Comparison of ENCODE assay signal across 23 cellular contexts in genomic region chr16:2066139-2066538, GRCh38. TPM values are rescaled to one million over a fixed set of nuclear protein-coding genes. Genes with fewer than 3 reads are reported as not detected.
DNase-seq lines count a peak whose midpoint lies in the region; ATAC-seq, FAIRE-seq and TF ChIP-seq lines count a peak whose summit lies in the region.
"Had no signal": no experiment of that assay in that cellular context is flagged by ENCODE, and none has a peak within 500 bp of the region (broad histone marks: within the 10 kb centered on the region; RNA-seq: fewer than 3 reads in every experiment).

No MANE protein-coding gene starts in this region.

- no peaks in the 10 kb centered on the region for H3K27me3 ChIP-seq in K562 (ENCODE audit: control insufficient read depth in 2 of 2, insufficient read depth in 2 of 2, low read length in 2 of 2)
- H3K27me3 ChIP-seq: BLaER1 treated with 17β-estradiol and CSF1 and Interleukin-3, amounts not matched to agents 10 nM and 100 nM had no signal

- peaks cover 43% of the 10 kb centered on the region; the same call in 2 of the 3 replicates for H3K36me3 ChIP-seq in K562 (ENCODE audit: control insufficient read depth, insufficient read depth, low read length)

- no peak overlapping the region for H3K4me3 Mint-ChIP-seq in natural killer cell
- H3K4me3 Mint-ChIP-seq in natural killer cell treated with Interleukin-12 subunit alpha and Interleukin-12 subunit beta and Interleukin-15 and Interleukin-18, amount 100 ng/mL, for 72 hours, result no peak overlapping the region
- H3K4me3 Mint-ChIP-seq in stimulated activated naive B cell treated with anti-CD40 and anti-IgM and Interleukin-4, amounts not matched to agents 10 μg/mL and 1 μg/mL and 100 μg/mL, for 72 hours, result no peak overlapping the region
- H3K4me3 Mint-ChIP-seq: B cell; CD4-positive, alpha-beta T cell; CD8-positive, alpha-beta T cell had no signal

- FAIRE-seq in K562 (lab: Jason Lieb, UNC), result no peak
- FAIRE-seq: A204.1, D721Med, G401.6, GM12891, GM19239 had no signal

- no peak for TF ChIP-seq RAD21 in K562 (CRISPR knock-in tag; conservative IDR thresholded peaks at IDR 0.05 in 1 of 2, IDR thresholded peaks at IDR 0.05 in 1 of 2)

- H3K9ac ChIP-seq in K562 (ENCODE audit: insufficient read depth in 1 of 2, low read depth in 2 of 2, low read length in 2 of 2), result no peak overlapping the region
- H3K9ac ChIP-seq: BLaER1 treated with 17β-estradiol and CSF1 and Interleukin-3, amounts not matched to agents 10 nM and 100 nM had no signal

- BruUV-seq in K562 (replicated peaks; lab: Mats Ljungman, UMichigan), result no TSS peak

- H2AFZ ChIP-seq in K562 (ENCODE audit: low read depth, low read length), result no peak overlapping the region

- H3K79me2 ChIP-seq in K562 (ENCODE audit: control insufficient read depth, insufficient read depth, low read length), result no peaks in the 10 kb centered on the region

- 96% methylated on average over 11 of the region's 11 CpGs for WGBS in K562 (ENCODE audit: insufficient coverage, low coverage, missing lambda C conversion rate)

- peaks cover 6 to 14% of the 10 kb centered on the region in 2 donors for H3K4me1 Mint-ChIP-seq in natural killer cell
- H3K4me1 Mint-ChIP-seq in natural killer cell treated with Interleukin-12 subunit alpha and Interleukin-12 subunit beta and Interleukin-15 and Interleukin-18, amount 100 ng/mL, for 72 hours (ENCODE audit: low read depth in 2 of 2), result peaks cover 3 to 8% of the 10 kb centered on the region in 2 donors
- H3K4me1 Mint-ChIP-seq in stimulated activated naive B cell treated with anti-CD40 and anti-IgM and Interleukin-4, amounts not matched to agents 10 μg/mL and 1 μg/mL and 100 μg/mL, for 72 hours, result peaks cover 0 to 3% of the 10 kb centered on the region in 2 donors
- H3K4me1 Mint-ChIP-seq: B cell had no signal

- TF ChIP-seq EP300 in K562 (IDR thresholded peaks at IDR 0.05; ENCODE audit: low read length), result no peak

- H3K27ac Mint-ChIP-seq in natural killer cell, result peak overlapping the region; percentile 38 to 60
- H3K27ac Mint-ChIP-seq in natural killer cell treated with Interleukin-12 subunit alpha and Interleukin-12 subunit beta and Interleukin-15 and Interleukin-18, amount 100 ng/mL, for 72 hours, result no peak overlapping the region
- H3K27ac Mint-ChIP-seq in stimulated activated naive B cell treated with anti-CD40 and anti-IgM and Interleukin-4, amounts not matched to agents 10 μg/mL and 1 μg/mL and 100 μg/mL, for 72 hours, result peak overlapping the region; percentile 37
- H3K27ac Mint-ChIP-seq: B cell; CD4-positive, alpha-beta T cell; CD8-positive, alpha-beta T cell had no signal

- in situ Hi-C loops in K562 (cut with MboI), result no loop called here

- DNase-seq in natural killer cell, result no peak
- DNase-seq in natural killer cell treated with Interleukin-12 subunit alpha and Interleukin-12 subunit beta and Interleukin-15 and Interleukin-18, amount 100 ng/mL, for 72 hours (ENCODE audit: low spot score), result no peak
- DNase-seq in K562 (ENCODE audit: extremely low read depth in 1 of 4, low spot score in 3 of 4), result no peak
- DNase-seq in stimulated activated naive B cell treated with anti-CD40 and anti-IgM and Interleukin-4, amounts not matched to agents 10 μg/mL and 1 μg/mL and 100 μg/mL, for 72 hours, result no peak
- no peak for DNase-seq in medulla oblongata (ENCODE audit: extremely low spot score)
- DNase-seq in activated effector memory CD4-positive, alpha-beta T cell treated with Interleukin-2 at 50 U/mL for 16 hours, result no peak
- DNase-seq: 8988T; ACHN; AML-193; Caco-2; Calu3; CD4-positive, alpha-beta T cell; CD8-positive, alpha-beta T cell; DMS79 treated with DMSO at 0.1 percent for 48 hours; GF-D8 had no signal

- no peak for TF ChIP-seq CTCF in natural killer cell (IDR thresholded peaks at IDR 0.05)
- TF ChIP-seq CTCF in K562 (IDR thresholded peaks at IDR 0.05 in 2 of 3, conservative IDR thresholded peaks at IDR 0.05 in 1 of 3; ENCODE audit: insufficient read depth in 2 of 3, low read depth in 1 of 3, low read length in 3 of 3), result no peak

- H3K9me1 ChIP-seq in K562 (ENCODE audit: control insufficient read depth, insufficient read depth, low read length), result no peaks in the 10 kb centered on the region

- ATAC-seq in natural killer cell (no peak), K562 (no peak)
- no peak for ATAC-seq in natural killer cell treated with Interleukin-12 subunit alpha and Interleukin-12 subunit beta and Interleukin-15 and Interleukin-18, amount 100 ng/mL, for 72 hours
- ATAC-seq in stimulated activated naive B cell treated with anti-CD40 and anti-IgM and Interleukin-4, amounts not matched to agents 10 μg/mL and 1 μg/mL and 100 μg/mL, for 72 hours (replicated peaks), result no peak
- ATAC-seq: CD8-positive, alpha-beta T cell had no signal

- no peaks in the 10 kb centered on the region for H3K36me3 Mint-ChIP-seq in natural killer cell
- peaks cover 4% of the 10 kb centered on the region for H3K36me3 Mint-ChIP-seq in natural killer cell treated with Interleukin-12 subunit alpha and Interleukin-12 subunit beta and Interleukin-15 and Interleukin-18, amount 100 ng/mL, for 72 hours
- peaks cover 44 to 57% of the 10 kb centered on the region in 2 donors for H3K36me3 Mint-ChIP-seq in stimulated activated naive B cell treated with anti-CD40 and anti-IgM and Interleukin-4, amounts not matched to agents 10 μg/mL and 1 μg/mL and 100 μg/mL, for 72 hours

- no peak overlapping the region for H3K4me3 ChIP-seq in K562
- H3K4me3 ChIP-seq: BLaER1 treated with 17β-estradiol and CSF1 and Interleukin-3, amounts not matched to agents 10 nM and 100 nM had no signal

- intact Hi-C loops in natural killer cell (cut with micrococcal nuclease) (no loop called here), K562 (cut with micrococcal nuclease) (no loop called here)

- POLR2A ChIA-PET in K562 (lab: Yijun Ruan, JAX), result interaction anchor here (0.8 to 1.2 kb wide), 2 partner anchors 13 to 19 kb away, joined by 3 to 5 read pairs; no protein-coding TSS in a partner anchor

- H3K9me3 Mint-ChIP-seq in natural killer cell, result no peaks in the 10 kb centered on the region
- H3K9me3 Mint-ChIP-seq in natural killer cell treated with Interleukin-12 subunit alpha and Interleukin-12 subunit beta and Interleukin-15 and Interleukin-18, amount 100 ng/mL, for 72 hours, result no peaks in the 10 kb centered on the region
- peaks cover 0 to 3% of the 10 kb centered on the region in 2 donors for H3K9me3 Mint-ChIP-seq in stimulated activated naive B cell treated with anti-CD40 and anti-IgM and Interleukin-4, amounts not matched to agents 10 μg/mL and 1 μg/mL and 100 μg/mL, for 72 hours
- H3K9me3 Mint-ChIP-seq: CD4-positive, alpha-beta T cell; CD8-positive, alpha-beta T cell had no signal

- no peaks in the 10 kb centered on the region for H4K20me1 ChIP-seq in K562 (replicated peaks; ENCODE audit: control insufficient read depth, insufficient read depth, low read length)

- H3K4me1 ChIP-seq in K562 (replicated peaks in 1 of 2; ENCODE audit: control insufficient read depth in 2 of 2, insufficient read depth in 2 of 2, low read length in 2 of 2), result peaks cover 0 to 10% of the 10 kb centered on the region in 2 experiments; a peak in 2 of 5 replicates
- H3K4me1 ChIP-seq: Caco-2 had no signal

- no peaks in the 10 kb centered on the region for H3K9me3 ChIP-seq in K562 (replicated peaks; ENCODE audit: control insufficient read depth, insufficient read depth, low read depth, low read length)
- H3K9me3 ChIP-seq: BLaER1 treated with 17β-estradiol and CSF1 and Interleukin-3, amounts not matched to agents 10 nM and 100 nM; Caco-2 had no signal

- TF ChIP-seq POLR2A in K562 (conservative IDR thresholded peaks at IDR 0.05), result no peak

- no peak overlapping the region for H3K4me2 ChIP-seq in K562 (ENCODE audit: insufficient read depth, low read length)
- H3K4me2 ChIP-seq: BLaER1 treated with 17β-estradiol and CSF1 and Interleukin-3, amounts not matched to agents 10 nM and 100 nM had no signal

- CTCF ChIA-PET in K562 (lab: Yijun Ruan, JAX; ENCODE audit: low intra/inter-chr PET ratio), result no interaction called here

- no peak overlapping the region for H3K27ac ChIP-seq in K562 (ENCODE audit: extremely low read depth, low read depth, low read length)
- H3K27ac ChIP-seq: BLaER1 treated with 17β-estradiol and CSF1 and Interleukin-3, amounts not matched to agents 10 nM and 100 nM; C4-2B had no signal

- no peaks in the 10 kb centered on the region for H3K27me3 Mint-ChIP-seq in natural killer cell (ENCODE audit: low read depth in 2 of 2)
- H3K27me3 Mint-ChIP-seq in natural killer cell treated with Interleukin-12 subunit alpha and Interleukin-12 subunit beta and Interleukin-15 and Interleukin-18, amount 100 ng/mL, for 72 hours, result no peaks in the 10 kb centered on the region
- no peaks in the 10 kb centered on the region for H3K27me3 Mint-ChIP-seq in stimulated activated naive B cell treated with anti-CD40 and anti-IgM and Interleukin-4, amounts not matched to agents 10 μg/mL and 1 μg/mL and 100 μg/mL, for 72 hours
- H3K27me3 Mint-ChIP-seq: B cell; CD4-positive, alpha-beta T cell had no signal

RNA-seq across cellular contexts. Expression of gene TSC2, which starts 18.4 kb away (rescaled TPM):
- total RNA-seq in natural killer cell, result 100 to 1,000 TPM; 135 to 197 (median 161) TPM
- total RNA-seq in natural killer cell treated with Interleukin-12 subunit alpha and Interleukin-12 subunit beta and Interleukin-15 and Interleukin-18, amount 100 ng/mL, for 72 hours, result 100 to 1,000 TPM; 106 to 155 TPM
- 274 and 710 TPM in 2 replicates for total RNA-seq in K562 (2011; cell fraction: chromatin; rRNA removed; ENCODE audit: low replicate concordance)
- total RNA-seq in K562 (2011; cell fraction: nucleolus; rRNA removed), result 311 and 338 TPM in 2 replicates
- 244 and 254 TPM in 2 replicates for total RNA-seq in K562 (2011; cell fraction: nucleoplasm; rRNA removed)
- total RNA-seq in K562 (2014; rRNA removed), result 20.3 and 28.1 TPM in 2 replicates
- total RNA-seq in K562 (2014; rRNA removed; fragmentation: Illumina TruSeq; extraction: Trizol), result 15.0 and 20.1 TPM in 2 replicates
- total RNA-seq in K562 (2015; rRNA removed; fragmentation: Illumina TruSeq; extraction: Trizol), result 16.6 and 19.6 TPM in 2 replicates
- 65.8 and 68.1 TPM in 2 replicates for total RNA-seq in K562 (2021)
- polyA plus RNA-seq in K562 (2011; rRNA removed), result 15.5 and 35.5 TPM in 2 replicates
- 21.9 and 33.6 TPM in 2 replicates for polyA plus RNA-seq in K562 (2011; cell fraction: cytosol; rRNA removed)
- 157 and 220 TPM in 2 replicates for polyA plus RNA-seq in K562 (2011; cell fraction: nucleus; rRNA removed)
- polyA plus RNA-seq in K562 (2012), result 46.9 and 75.1 TPM in 2 replicates
- polyA plus RNA-seq in K562 (2014; fragmentation: Illumina TruSeq; extraction: Trizol), result 27.8 and 35.8 TPM in 2 replicates
- 1 to 10 TPM; 1.3 to 2.3 TPM for polyA plus RNA-seq in K562 (2014; fragmentation: Nextera tagmentation; extraction: Ambion mirVana)
- polyA plus RNA-seq in K562 (2014; rRNA removed), result 32.0 and 35.2 TPM in 2 replicates
- polyA minus RNA-seq in K562 (2011; rRNA and poly(A)+ RNA removed), result 41.8 and 43.8 TPM in 2 replicates
- 49.2 and 80.8 TPM in 2 replicates for polyA minus RNA-seq in K562 (2011; cell fraction: cytosol; rRNA and poly(A)+ RNA removed)
- 48.9 and 58.8 TPM in 2 replicates for polyA minus RNA-seq in K562 (2011; cell fraction: nucleus; rRNA and poly(A)+ RNA removed)

RNA-seq across cellular contexts. Expression of gene NTHL1, which starts 18.5 kb away (rescaled TPM):
- total RNA-seq in natural killer cell (10 to 100 TPM in 1 of 3 donors, 1 to 10 TPM in 2; 8.7 to 12.9 (median 9.7) TPM), K562 (2014; rRNA removed) (58.8 and 76.7 TPM in 2 replicates), K562 (2014; rRNA removed; fragmentation: Illumina TruSeq; extraction: Trizol) (3.6 and 6.7 TPM in 2 replicates), K562 (2015; rRNA removed; fragmentation: Illumina TruSeq; extraction: Trizol) (27.9 and 30.6 TPM in 2 replicates), K562 (2021) (43.5 and 54.2 TPM in 2 replicates)
- total RNA-seq in natural killer cell treated with Interleukin-12 subunit alpha and Interleukin-12 subunit beta and Interleukin-15 and Interleukin-18, amount 100 ng/mL, for 72 hours, result 10 to 100 TPM; 12.6 to 40.9 TPM
- 7.3 and 19.8 TPM in 2 replicates for total RNA-seq in K562 (2011; cell fraction: chromatin; rRNA removed; ENCODE audit: low replicate concordance)
- total RNA-seq in K562 (2011; cell fraction: nucleolus; rRNA removed), result 25.7 and 29.0 TPM in 2 replicates
- 12.0 and 20.0 TPM in 2 replicates for total RNA-seq in K562 (2011; cell fraction: nucleoplasm; rRNA removed)
- polyA plus RNA-seq in K562 (2011; rRNA removed) (17.6 and 27.0 TPM in 2 replicates), K562 (2014; fragmentation: Illumina TruSeq; extraction: Trizol) (11.4 and 20.2 TPM in 2 replicates), K562 (2014; fragmentation: Nextera tagmentation; extraction: Ambion mirVana) (1 to 10 TPM; 1.1 to 4.7 TPM), K562 (2014; rRNA removed) (45.0 and 52.8 TPM in 2 replicates)
- polyA plus RNA-seq in K562 (2011; cell fraction: cytosol; rRNA removed), result 49.2 and 100 TPM in 2 replicates
- polyA plus RNA-seq in K562 (2011; cell fraction: nucleus; rRNA removed), result 20.3 and 30.8 TPM in 2 replicates
- 27.8 and 29.2 TPM in 2 replicates for polyA plus RNA-seq in K562 (2012)
- polyA minus RNA-seq in K562 (2011; rRNA and poly(A)+ RNA removed), result 5.4 and 8.8 TPM in 2 replicates
- 14.4 and 19.7 TPM in 2 replicates for polyA minus RNA-seq in K562 (2011; cell fraction: cytosol; rRNA and poly(A)+ RNA removed)
- 7.1 TPM in 2 replicates for polyA minus RNA-seq in K562 (2011; cell fraction: nucleus; rRNA and poly(A)+ RNA removed)

RNA-seq across cellular contexts. Expression of gene NHERF2, which starts 39.4 kb away (rescaled TPM):
- total RNA-seq in natural killer cell (1 to 10 TPM; 4.3 to 7.1 (median 5.6) TPM), K562 (2014; rRNA removed) (23.4 and 34.2 TPM in 2 replicates), K562 (2014; rRNA removed; fragmentation: Illumina TruSeq; extraction: Trizol) (2.0 and 2.6 TPM in 2 replicates), K562 (2015; rRNA removed; fragmentation: Illumina TruSeq; extraction: Trizol) (11.2 and 12.9 TPM in 2 replicates), K562 (2021) (42.0 and 44.1 TPM in 2 replicates)
- 1 to 10 TPM; 3.8 to 4.5 TPM for total RNA-seq in natural killer cell treated with Interleukin-12 subunit alpha and Interleukin-12 subunit beta and Interleukin-15 and Interleukin-18, amount 100 ng/mL, for 72 hours
- total RNA-seq in K562 (2011; cell fraction: chromatin; rRNA removed; ENCODE audit: low replicate concordance), result 6.2 and 27.3 TPM in 2 replicates
- 16.4 and 21.7 TPM in 2 replicates for total RNA-seq in K562 (2011; cell fraction: nucleolus; rRNA removed)
- total RNA-seq in K562 (2011; cell fraction: nucleoplasm; rRNA removed), result 7.1 and 12.7 TPM in 2 replicates
- polyA plus RNA-seq in K562 (2011; rRNA removed) (12.5 and 16.4 TPM in 2 replicates), K562 (2014; fragmentation: Illumina TruSeq; extraction: Trizol) (8.5 and 24.9 TPM in 2 replicates), K562 (2014; fragmentation: Nextera tagmentation; extraction: Ambion mirVana) (under 1 TPM; 0.15 to 0.38 TPM), K562 (2014; rRNA removed) (29.4 and 29.5 TPM in 2 replicates)
- polyA plus RNA-seq in K562 (2011; cell fraction: cytosol; rRNA removed), result 20.6 and 61.9 TPM in 2 replicates
- polyA plus RNA-seq in K562 (2011; cell fraction: nucleus; rRNA removed), result 19.3 and 38.5 TPM in 2 replicates
- 22.8 and 27.9 TPM in 2 replicates for polyA plus RNA-seq in K562 (2012)
- polyA minus RNA-seq in K562 (2011; rRNA and poly(A)+ RNA removed), result 2.7 and 6.3 TPM in 2 replicates
- 21.2 and 23.6 TPM in 2 replicates for polyA minus RNA-seq in K562 (2011; cell fraction: cytosol; rRNA and poly(A)+ RNA removed)
- 7.3 and 8.8 TPM in 2 replicates for polyA minus RNA-seq in K562 (2011; cell fraction: nucleus; rRNA and poly(A)+ RNA removed)

RNA-seq across cellular contexts. Expression of gene NPW, which starts 46.6 kb away (rescaled TPM):
- total RNA-seq in natural killer cell, result under 1 TPM in 1 of 3 donors, not detected in 2; 0.80 TPM
- total RNA-seq in natural killer cell treated with Interleukin-12 subunit alpha and Interleukin-12 subunit beta and Interleukin-15 and Interleukin-18, amount 100 ng/mL, for 72 hours, result 1 to 10 TPM; 1.5 to 3.5 TPM
- 1.9 TPM in 1 of 2 replicates, not detected in the other for total RNA-seq in K562 (2011; cell fraction: chromatin; rRNA removed; ENCODE audit: low replicate concordance)
- total RNA-seq in K562 (2011; cell fraction: nucleolus; rRNA removed), result 7.1 and 10.2 TPM in 2 replicates
- 1.8 and 2.1 TPM in 2 replicates for total RNA-seq in K562 (2011; cell fraction: nucleoplasm; rRNA removed)
- total RNA-seq in K562 (2014; rRNA removed), result 2.6 and 4.2 TPM in 2 replicates
- not detected in 2 replicates for total RNA-seq in K562 (2014; rRNA removed; fragmentation: Illumina TruSeq; extraction: Trizol)
- total RNA-seq in K562 (2015; rRNA removed; fragmentation: Illumina TruSeq; extraction: Trizol), result 0.14 and 0.23 TPM in 2 replicates
- total RNA-seq in K562 (2021), result 3.1 and 4.6 TPM in 2 replicates
- 0.31 and 0.32 TPM in 2 replicates for polyA plus RNA-seq in K562 (2011; rRNA removed)
- polyA plus RNA-seq in K562 (2011; cell fraction: cytosol; rRNA removed), result 0.90 and 6.1 TPM in 2 replicates
- polyA plus RNA-seq in K562 (2011; cell fraction: nucleus; rRNA removed), result 0.66 and 1.5 TPM in 2 replicates
- 1.6 and 1.8 TPM in 2 replicates for polyA plus RNA-seq in K562 (2012)
- polyA plus RNA-seq in K562 (2014; fragmentation: Illumina TruSeq; extraction: Trizol), result not detected in 2 replicates
- not detected for polyA plus RNA-seq in K562 (2014; fragmentation: Nextera tagmentation; extraction: Ambion mirVana)
- polyA plus RNA-seq in K562 (2014; rRNA removed), result 0.85 and 4.0 TPM in 2 replicates
- not detected in 2 replicates for polyA minus RNA-seq in K562 (2011; rRNA and poly(A)+ RNA removed)
- 1.4 and 2.0 TPM in 2 replicates for polyA minus RNA-seq in K562 (2011; cell fraction: cytosol; rRNA and poly(A)+ RNA removed)
- polyA minus RNA-seq in K562 (2011; cell fraction: nucleus; rRNA and poly(A)+ RNA removed), result 0.67 and 1.3 TPM in 2 replicates
- total RNA-seq: CD8-positive, alpha-beta T cell had no signal

RNA-seq across cellular contexts. Expression of gene ZNF598, which starts 56.5 kb away (rescaled TPM):
- total RNA-seq in natural killer cell (10 to 100 TPM; 56.1 to 71.6 (median 58.2) TPM), K562 (2014; rRNA removed) (39.7 and 50.2 TPM in 2 replicates), K562 (2014; rRNA removed; fragmentation: Illumina TruSeq; extraction: Trizol) (9.7 and 11.1 TPM in 2 replicates), K562 (2015; rRNA removed; fragmentation: Illumina TruSeq; extraction: Trizol) (29.6 and 33.6 TPM in 2 replicates), K562 (2021) (114 and 115 TPM in 2 replicates)
- 100 to 1,000 TPM in 1 of 2 donors, 10 to 100 TPM in 1; 83.1 to 163 TPM for total RNA-seq in natural killer cell treated with Interleukin-12 subunit alpha and Interleukin-12 subunit beta and Interleukin-15 and Interleukin-18, amount 100 ng/mL, for 72 hours
- 32.9 and 115 TPM in 2 replicates for total RNA-seq in K562 (2011; cell fraction: chromatin; rRNA removed; ENCODE audit: low replicate concordance)
- total RNA-seq in K562 (2011; cell fraction: nucleolus; rRNA removed), result 90.6 and 99.4 TPM in 2 replicates
- total RNA-seq in K562 (2011; cell fraction: nucleoplasm; rRNA removed), result 37.9 and 42.6 TPM in 2 replicates
- polyA plus RNA-seq in K562 (2011; rRNA removed) (17.1 and 28.0 TPM in 2 replicates), K562 (2014; fragmentation: Illumina TruSeq; extraction: Trizol) (30.3 and 61.9 TPM in 2 replicates), K562 (2014; fragmentation: Nextera tagmentation; extraction: Ambion mirVana) (under 1 TPM; 0.11 to 0.39 TPM), K562 (2014; rRNA removed) (77.4 and 97.5 TPM in 2 replicates)
- polyA plus RNA-seq in K562 (2011; cell fraction: cytosol; rRNA removed), result 35.0 and 75.6 TPM in 2 replicates
- 103 and 165 TPM in 2 replicates for polyA plus RNA-seq in K562 (2011; cell fraction: nucleus; rRNA removed)
- 40.3 and 76.1 TPM in 2 replicates for polyA plus RNA-seq in K562 (2012)
- polyA minus RNA-seq in K562 (2011; rRNA and poly(A)+ RNA removed), result 6.6 and 10.0 TPM in 2 replicates
- 41.5 and 59.8 TPM in 2 replicates for polyA minus RNA-seq in K562 (2011; cell fraction: cytosol; rRNA and poly(A)+ RNA removed)
- polyA minus RNA-seq in K562 (2011; cell fraction: nucleus; rRNA and poly(A)+ RNA removed), result 23.7 and 27.3 TPM in 2 replicates

Comparison
In these comparisons a context has a peak if more than half of its experiments do, and no peak if none do; other contexts are left out.
1. H3K27ac Mint-ChIP-seq: peak in natural killer cell (2 of 2) and stimulated activated naive B cell treated with anti-CD40 and anti-IgM and Interleukin-4, amounts not matched to agents 10 μg/mL and 1 μg/mL and 100 μg/mL, for 72 hours (single experiment); none in natural killer cell treated with Interleukin-12 subunit alpha and Interleukin-12 subunit beta and Interleukin-15 and Interleukin-18, amount 100 ng/mL, for 72 hours (0 of 2).